11 cellular contexts compared by ENCODE assay signal in genomic region chr5:132030610-132031009, GRCh38. TPM values are rescaled to one million over a fixed set of nuclear protein-coding genes. Genes with fewer than 3 reads are reported as not detected.
"Had no signal": no experiment of that assay in that cellular context is flagged by ENCODE, and none has a peak within 500 bp of the region (broad histone marks: within the 10 kb centered on the region; RNA-seq: fewer than 3 reads in every experiment).

No MANE protein-coding gene starts in this region.

- ATAC-seq: HCT116, HepG2 had no signal

- H3K4me3 ChIP-seq: GM23248, HAP-1 had no signal

- H3K36me3 ChIP-seq: HAP-1 had no signal

- H3K4me1 ChIP-seq: HAP-1 had no signal

- H3K27ac ChIP-seq: GM23248, HL-60 had no signal

- DNase-seq: GM23248, GOT3, HFFc6 had no signal

- H3K9me3 ChIP-seq: HAP-1 had no signal

RNA-seq across cellular contexts. Expression of gene ACSL6, which starts 19.2 kb away (rescaled TPM):
- total RNA-seq: HFFc6 had no signal
- polyA plus RNA-seq: GM23248 had no signal

RNA-seq across cellular contexts. Expression of gene IL3, which starts 29.8 kb away (rescaled TPM):
- total RNA-seq: GM23248, H4, H7, HepG2, HFFc6, HT1080 had no signal
- polyA plus RNA-seq: GM23248, HepG2, IgD-negative memory B cell had no signal

RNA-seq across cellular contexts. Expression of gene CSF2, which starts 43.0 kb away (rescaled TPM):
- total RNA-seq: GM23248, H7, HepG2, HT1080 had no signal
- polyA plus RNA-seq: GM23248, HepG2, IgD-negative memory B cell had no signal
